Comparison of ENCODE assay signal across 31 cellular contexts in genomic region chr5:5069851-5070250, GRCh38.
"Had no signal": no experiment of that assay in that cellular context is flagged by ENCODE, and none has a peak within 500 bp of the region (broad histone marks: within the 10 kb centered on the region; RNA-seq: fewer than 3 reads in every experiment).

No MANE protein-coding gene starts in this region.

- H3K27me3 Mint-ChIP-seq: activated CD4-positive, alpha-beta memory T cell treated with anti-CD3 and anti-CD28 coated beads, Interleukin-2, amount 10 ng/mL, durations not matched to agents 7 days and 5 days; activated CD8-positive, alpha-beta memory T cell treated with anti-CD3 and anti-CD28 coated beads, Interleukin-2, amount 10 ng/mL, durations not matched to agents 7 days and 5 days; activated naive CD4-positive, alpha-beta T cell treated with anti-CD3 and anti-CD28 coated beads, Interleukin-2, amount 50 U/mL, for 24 hours; activated naive CD8-positive, alpha-beta T cell treated with anti-CD3 and anti-CD28 coated beads, Interleukin-2, amount 10 ng/mL, durations not matched to agents 7 days and 5 days had no signal

- H3K4me1 Mint-ChIP-seq: activated CD4-positive, alpha-beta memory T cell treated with anti-CD3 and anti-CD28 coated beads, Interleukin-2, amount 10 ng/mL, durations not matched to agents 7 days and 5 days; activated CD8-positive, alpha-beta memory T cell treated with anti-CD3 and anti-CD28 coated beads, Interleukin-2, amount 10 ng/mL, durations not matched to agents 7 days and 5 days; activated naive CD4-positive, alpha-beta T cell treated with anti-CD3 and anti-CD28 coated beads, Interleukin-2, amount 50 U/mL, for 24 hours; activated naive CD8-positive, alpha-beta T cell treated with anti-CD3 and anti-CD28 coated beads, Interleukin-2, amount 10 ng/mL, durations not matched to agents 7 days and 5 days; brain had no signal

- H3K36me3 Mint-ChIP-seq: activated CD8-positive, alpha-beta memory T cell treated with anti-CD3 and anti-CD28 coated beads, Interleukin-2, amount 10 ng/mL, durations not matched to agents 7 days and 5 days; activated naive CD4-positive, alpha-beta T cell treated with anti-CD3 and anti-CD28 coated beads, Interleukin-2, amount 50 U/mL, for 24 hours; activated naive CD8-positive, alpha-beta T cell treated with anti-CD3 and anti-CD28 coated beads, Interleukin-2, amount 10 ng/mL, durations not matched to agents 7 days and 5 days; brain had no signal

- H3K27ac Mint-ChIP-seq: activated CD4-positive, alpha-beta memory T cell treated with anti-CD3 and anti-CD28 coated beads, Interleukin-2, amount 10 ng/mL, durations not matched to agents 7 days and 5 days; activated CD8-positive, alpha-beta memory T cell treated with anti-CD3 and anti-CD28 coated beads, Interleukin-2, amount 10 ng/mL, durations not matched to agents 7 days and 5 days; activated naive CD4-positive, alpha-beta T cell treated with anti-CD3 and anti-CD28 coated beads, Interleukin-2, amount 50 U/mL, for 24 hours; activated naive CD8-positive, alpha-beta T cell treated with anti-CD3 and anti-CD28 coated beads, Interleukin-2, amount 10 ng/mL, durations not matched to agents 7 days and 5 days; activated T-helper 2 cell treated with anti-CD3 and anti-CD28 coated beads, Interferon-gamma antibody, Interleukin-2, Interleukin-4, amounts not matched to agents 10 μg/mL and 5 μg/mL and 100 μg/mL, durations not matched to agents 14 hours and 24 hours and 36 hours; brain had no signal

- DNase-seq: activated CD4-positive, alpha-beta memory T cell treated with anti-CD3 and anti-CD28 coated beads, Interleukin-2, amount 10 ng/mL, durations not matched to agents 7 days and 5 days; activated CD4-positive, alpha-beta T cell treated with anti-CD3 and anti-CD28 coated beads for 1 hour; activated CD4-positive, alpha-beta T cell treated with anti-CD3 and anti-CD28 coated beads for 48 hours; activated CD4-positive, CD25-positive, alpha-beta regulatory T cell; activated CD8-positive, alpha-beta memory T cell treated with anti-CD3 and anti-CD28 coated beads for 24 hours; activated CD8-positive, alpha-beta memory T cell treated with anti-CD3 and anti-CD28 coated beads, Interleukin-2, amount 10 ng/mL, durations not matched to agents 7 days and 5 days; activated CD8-positive, alpha-beta memory T cell treated with anti-CD3 and anti-CD28 coated beads, Interleukin-2, amount 50 U/mL, for 48 hours; activated gamma-delta T cell; activated naive CD4-positive, alpha-beta T cell treated with Interleukin-2 at 50 U/mL for 16 hours; activated naive CD8-positive, alpha-beta T cell treated with anti-CD3 and anti-CD28 coated beads, Interleukin-2, amount 10 ng/mL, durations not matched to agents 7 days and 5 days; caudate nucleus; Karpas-422; KBM-7; NCI-H1048; NCI-H1105 treated with DMSO at 0.1 percent for 48 hours; NCI-H1436; NCI-H1694; NCI-H1930; NCI-H2081 treated with DMSO at 0.1 percent for 48 hours; NCI-H2171; NCI-H510A; NCI-H526; NCI-H748 treated with DMSO at 0.1 percent for 48 hours; NK-92 treated with Interleukin-12 subunit alpha and Interleukin-12 subunit beta, amount 100 ng/mL, for 24 hours; PC-9; Right ventricle myocardium superior; T1000; WERI-Rb-1 had no signal

- H3K4me3 Mint-ChIP-seq: activated CD4-positive, alpha-beta memory T cell treated with anti-CD3 and anti-CD28 coated beads, Interleukin-2, amount 10 ng/mL, durations not matched to agents 7 days and 5 days; activated CD8-positive, alpha-beta memory T cell treated with anti-CD3 and anti-CD28 coated beads, Interleukin-2, amount 10 ng/mL, durations not matched to agents 7 days and 5 days; activated naive CD4-positive, alpha-beta T cell treated with anti-CD3 and anti-CD28 coated beads, Interleukin-2, amount 50 U/mL, for 24 hours; activated naive CD8-positive, alpha-beta T cell treated with anti-CD3 and anti-CD28 coated beads, Interleukin-2, amount 10 ng/mL, durations not matched to agents 7 days and 5 days; brain had no signal

- H3K9me3 Mint-ChIP-seq: activated naive CD8-positive, alpha-beta T cell treated with anti-CD3 and anti-CD28 coated beads, Interleukin-2, amount 10 ng/mL, durations not matched to agents 7 days and 5 days; activated T-helper 2 cell treated with anti-CD3 and anti-CD28 coated beads, Interferon-gamma antibody, Interleukin-2, Interleukin-4, amounts not matched to agents 10 μg/mL and 5 μg/mL and 100 μg/mL, durations not matched to agents 14 hours and 24 hours and 36 hours; brain had no signal
